Comparison of ENCODE assay signal across 9 cellular contexts in genomic region chr7:107824858-107825257, GRCh38. TPM values are rescaled to one million over a fixed set of nuclear protein-coding genes. Genes with fewer than 3 reads are reported as not detected.
"Had no signal": no experiment of that assay in that cellular context is flagged by ENCODE, and none has a peak within 500 bp of the region (broad histone marks: within the 10 kb centered on the region; RNA-seq: fewer than 3 reads in every experiment).

No MANE protein-coding gene starts in this region.

- ATAC-seq: GM12878 had no signal

- H3K4me3 ChIP-seq: GM12878 had no signal

- DNase-seq: GDM1, GF-D8 had no signal

- FAIRE-seq: G401.6, GM12878, GM12891, GM12892, GM18507, GM19239 had no signal

RNA-seq across cellular contexts. Expression of gene SLC26A3, which starts 21.8 kb away (rescaled TPM):
- total RNA-seq: G401 had no signal
- polyA plus RNA-seq: GM12878 had no signal
